ENCODE assay signal across 8 cellular contexts in the genomic region with DNA sequence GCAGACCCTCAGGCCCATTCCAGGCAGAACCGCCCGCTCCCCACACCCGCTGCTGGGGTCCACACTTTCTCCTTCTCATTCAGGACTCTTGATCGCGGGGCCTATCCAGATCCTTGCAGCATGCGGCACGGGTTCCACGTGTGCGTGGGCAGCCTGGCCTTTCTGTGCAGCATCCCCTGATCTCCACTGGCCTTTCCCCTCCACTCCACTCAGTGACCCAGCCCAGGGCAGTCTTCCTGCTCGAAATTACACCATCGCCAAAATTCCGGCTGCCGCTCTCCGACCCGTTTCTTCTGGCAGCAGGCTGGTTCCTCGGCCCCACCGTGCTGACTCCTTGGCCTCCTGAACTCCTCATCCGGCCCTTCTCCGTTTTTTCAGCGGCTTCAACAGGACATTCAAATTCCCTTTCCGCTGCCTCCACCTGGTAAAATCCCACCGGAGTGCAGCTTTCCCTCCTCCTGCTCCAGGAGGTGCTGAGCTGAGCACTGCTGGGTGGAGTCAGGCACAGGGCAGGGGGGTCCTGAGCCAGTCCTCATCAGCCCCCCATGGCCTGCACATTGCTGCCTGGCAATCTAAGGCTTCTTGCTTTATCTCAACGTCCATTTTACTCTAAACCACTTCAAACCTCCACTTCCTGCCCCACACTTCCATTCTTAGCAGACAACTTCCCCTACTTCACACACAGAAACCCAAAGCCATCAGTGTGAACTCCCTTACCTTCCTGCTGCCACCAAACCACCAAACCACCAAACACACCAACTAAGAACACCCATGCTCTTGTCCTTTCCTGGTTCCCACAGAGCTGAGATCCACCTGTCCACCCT. TPM values are rescaled to one million over a fixed set of nuclear protein-coding genes. Genes with fewer than 3 reads are reported as not detected.
DNase-seq lines count a peak whose midpoint lies in the region; ATAC-seq, FAIRE-seq and TF ChIP-seq lines count a peak whose summit lies in the region.

No MANE protein-coding gene starts in this region.

- no peaks in the 10 kb centered on the region for H3K9me3 Mint-ChIP-seq in IgD-negative memory B cell
- no peaks in the 10 kb centered on the region for H3K9me3 Mint-ChIP-seq in dendritic cell treated with granulocyte-macrophage colony-stimulating factor and Interleukin-4, amounts not matched to agents 40 ng/mL and 50 ng/mL, for 4 days

- peak; percentile 75 for DNase-seq in GM13977 (ENCODE audit: low spot score)
- no peak for DNase-seq in NCI-H2171 (lab: John Stamatoyannopoulos, UW)
- no peak for DNase-seq in DMS79 (lab: John Stamatoyannopoulos, UW)
- no peak for DNase-seq in NCI-H1092 (lab: John Stamatoyannopoulos, UW)
- no peak for DNase-seq in frontal cortex (ENCODE audit: low spot score in 2 of 2)

- ATAC-seq in GM21529 (IDR thresholded peaks at IDR 0.05; ENCODE audit: unreplicated experiment), result peak; percentile 81

- no peaks in the 10 kb centered on the region for H3K27me3 Mint-ChIP-seq in IgD-negative memory B cell
- H3K27me3 Mint-ChIP-seq in dendritic cell treated with granulocyte-macrophage colony-stimulating factor and Interleukin-4, amounts not matched to agents 40 ng/mL and 50 ng/mL, for 4 days, result no peaks in the 10 kb centered on the region

- TF ChIP-seq CTCF in GM13977 (IDR thresholded peaks at IDR 0.05; ENCODE audit: extremely low read depth, insufficient read depth, missing control alignments), result no peak

- H3K4me3 Mint-ChIP-seq in IgD-negative memory B cell, result peak overlapping the region; percentile 2 to 67 (median 52)
- H3K4me3 Mint-ChIP-seq in dendritic cell treated with granulocyte-macrophage colony-stimulating factor and Interleukin-4, amounts not matched to agents 40 ng/mL and 50 ng/mL, for 4 days, result no peak overlapping the region

- H3K27ac Mint-ChIP-seq in IgD-negative memory B cell, result peak overlapping the region; percentile 0 to 73 (median 69)
- peak overlapping the region; percentile 51 for H3K27ac Mint-ChIP-seq in dendritic cell treated with granulocyte-macrophage colony-stimulating factor and Interleukin-4, amounts not matched to agents 40 ng/mL and 50 ng/mL, for 4 days

- intact Hi-C loops in dendritic cell treated with granulocyte-macrophage colony-stimulating factor and Interleukin-4, amounts not matched to agents 40 ng/mL and 50 ng/mL, for 4 days (cut with micrococcal nuclease), result no loop called here

- in situ Hi-C loops in GM13977 (cut with MboI; ENCODE audit: low pct_unique_long_range_greater_than_20kb, low sequenced_read_pairs, unreplicated experiment), result no loop called here

- H3K36me3 Mint-ChIP-seq in IgD-negative memory B cell, result peaks cover 12% of the 10 kb centered on the region
- H3K36me3 Mint-ChIP-seq in dendritic cell treated with granulocyte-macrophage colony-stimulating factor and Interleukin-4, amounts not matched to agents 40 ng/mL and 50 ng/mL, for 4 days (ENCODE audit: low read depth), result peaks cover 34% of the 10 kb centered on the region

- H3K4me1 Mint-ChIP-seq in IgD-negative memory B cell, result peaks cover 30 to 54% (median 51%) of the 10 kb centered on the region in 3 donors
- peaks cover 45% of the 10 kb centered on the region for H3K4me1 Mint-ChIP-seq in dendritic cell treated with granulocyte-macrophage colony-stimulating factor and Interleukin-4, amounts not matched to agents 40 ng/mL and 50 ng/mL, for 4 days (ENCODE audit: low read depth)

- no peak for FAIRE-seq in frontal cortex (lab: Jason Lieb, UNC)

RNA-seq across cellular contexts. Expression of gene SFT2D1, which starts 9.0 kb away (rescaled TPM):
- 64.2 TPM for polyA plus RNA-seq in IgD-negative memory B cell
- 20.0 TPM for total RNA-seq in frontal cortex

RNA-seq across cellular contexts. Expression of gene PRR18, which starts 25.2 kb away (rescaled TPM):
- not detected for polyA plus RNA-seq in IgD-negative memory B cell
- total RNA-seq in frontal cortex, result under 0.01 TPM

RNA-seq across cellular contexts. Expression of gene MPC1, which starts 49.4 kb away (rescaled TPM):
- 38.6 TPM for polyA plus RNA-seq in IgD-negative memory B cell
- total RNA-seq in frontal cortex, result 69.7 TPM
